In the genomic region with DNA sequence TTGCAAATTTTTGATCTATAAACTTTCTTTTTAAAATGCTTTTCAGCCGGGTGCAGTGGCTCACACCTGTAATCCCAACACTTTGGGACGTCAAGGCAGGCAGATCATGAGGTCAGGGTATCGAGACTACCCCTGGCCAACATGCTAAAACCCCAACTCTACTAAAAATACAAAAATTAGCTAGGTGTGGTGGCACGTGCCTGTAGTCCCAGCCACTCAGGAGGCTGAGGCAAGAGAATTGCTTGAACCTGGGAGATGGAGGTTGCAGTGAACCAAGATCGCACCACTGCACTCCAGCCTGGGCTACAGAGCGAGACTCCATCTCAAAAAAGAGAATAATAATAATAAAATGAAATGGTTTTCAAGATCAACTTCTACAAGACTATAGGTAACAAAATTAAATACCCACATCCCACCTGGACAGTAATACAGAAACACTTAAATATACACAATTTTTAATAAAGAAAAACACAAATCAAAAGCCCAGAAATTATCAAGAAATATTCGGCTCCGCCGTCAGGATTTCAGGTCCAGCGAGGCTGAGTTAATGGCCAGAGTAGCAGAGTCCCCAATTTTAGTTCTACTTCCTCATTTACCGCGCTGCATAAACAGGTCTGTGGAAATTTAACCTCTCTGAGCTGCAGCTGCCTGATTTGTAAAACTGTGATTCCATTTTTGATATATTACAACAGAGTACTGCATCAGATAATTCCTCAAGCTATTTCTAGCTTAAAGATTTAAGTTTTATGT, we compare ENCODE assay signal across 10 cellular contexts. TPM values are rescaled to one million over a fixed set of nuclear protein-coding genes. Genes with fewer than 3 reads are reported as not detected.
A peak's percentile ranks its signal among the peaks of the same experiment; 100 is the strongest.
DNase-seq lines count a peak whose midpoint lies in the region; ATAC-seq and TF ChIP-seq lines count a peak whose summit lies in the region.
"Had no signal": no experiment of that assay in that cellular context is flagged by ENCODE, and none has a peak within 500 bp of the region (broad histone marks: within the 10 kb centered on the region; RNA-seq: fewer than 3 reads in every experiment).

No MANE protein-coding gene starts in this region.

- no peaks in the 10 kb centered on the region for H3K9me3 ChIP-seq in gastrocnemius medialis

- H3K4me1 ChIP-seq in gastrocnemius medialis, result peaks cover 46 to 50% of the 10 kb centered on the region in 2 donors

- peak overlapping the region; percentile 1 to 84 (median 17) for H3K4me3 ChIP-seq in gastrocnemius medialis

- no peaks in the 10 kb centered on the region for H3K27me3 ChIP-seq in gastrocnemius medialis

- TF ChIP-seq POLR2A in gastrocnemius medialis (IDR thresholded peaks at IDR 0.05), result no peak

- no peak for TF ChIP-seq CTCF in gastrocnemius medialis (IDR thresholded peaks at IDR 0.05 in 4 of 5, conservative IDR thresholded peaks at IDR 0.05 in 1 of 5)
- TF ChIP-seq CTCF in GM13977 (IDR thresholded peaks at IDR 0.05; ENCODE audit: extremely low read depth, insufficient read depth, missing control alignments), result no peak
- TF ChIP-seq CTCF in nephron progenitor cell (IDR thresholded peaks at IDR 0.05), result no peak

- peaks cover 55% of the 10 kb centered on the region for H3K36me3 Mint-ChIP-seq in activated CD8-positive, alpha-beta T cell treated with anti-CD3 and anti-CD28 coated beads, Interleukin-2, amount 10 ng/mL, durations not matched to agents 7 days and 5 days (ENCODE audit: low read depth)
- H3K36me3 Mint-ChIP-seq in nephron progenitor cell (ENCODE audit: low read depth), result peaks cover 23% of the 10 kb centered on the region

- ATAC-seq in HG03066 (IDR thresholded peaks at IDR 0.05; ENCODE audit: low read depth, unreplicated experiment) (peak; percentile 31), gastrocnemius medialis (no peak)
- no peak for ATAC-seq in activated CD8-positive, alpha-beta T cell treated with anti-CD3 and anti-CD28 coated beads, Interleukin-2, amount 10 ng/mL, durations not matched to agents 7 days and 5 days
- ATAC-seq: HCT116 had no signal

- H3K27me3 Mint-ChIP-seq in activated CD8-positive, alpha-beta T cell treated with anti-CD3 and anti-CD28 coated beads, Interleukin-2, amount 10 ng/mL, durations not matched to agents 7 days and 5 days (ENCODE audit: low read depth), result no peaks in the 10 kb centered on the region
- H3K27me3 Mint-ChIP-seq in nephron progenitor cell (ENCODE audit: low read depth, poor library complexity), result peaks cover 7% of the 10 kb centered on the region

- peaks cover 0 to 10% of the 10 kb centered on the region in 2 donors for H3K36me3 ChIP-seq in gastrocnemius medialis

- POLR2A ChIA-PET in activated CD8-positive, alpha-beta T cell treated with anti-CD3 and anti-CD28 coated beads, Interleukin-2, amount 10 ng/mL, durations not matched to agents 7 days and 5 days (lab: Charles Lee), result no interaction called here

- H3K4me3 Mint-ChIP-seq in activated CD8-positive, alpha-beta T cell treated with anti-CD3 and anti-CD28 coated beads, Interleukin-2, amount 10 ng/mL, durations not matched to agents 7 days and 5 days, result peak overlapping the region; percentile 54
- no peak overlapping the region for H3K4me3 Mint-ChIP-seq in nephron progenitor cell

- intact Hi-C loops in gastrocnemius medialis (cut with DNase I; ENCODE audit: low total_unique reads), result loop anchor here (10.0 kb wide), 1 partner anchor 405 kb away; a partner anchor contains a TSS

- DNase-seq in NOMO-1 (lab: John Stamatoyannopoulos, UW; ENCODE audit: unreplicated experiment in 2 of 2) (peak; percentile 35 to 47), NOMO-1 treated with dmso at 0.1 percent for 144 hours (lab: John Stamatoyannopoulos, UW; ENCODE audit: unreplicated experiment) (no peak), gastrocnemius medialis (no peak), GM13977 (ENCODE audit: low spot score) (no peak), nephron progenitor cell (no peak), NCI-H1105 (lab: John Stamatoyannopoulos, UW) (no peak)
- no peak for DNase-seq in activated CD8-positive, alpha-beta T cell treated with anti-CD3 and anti-CD28 coated beads, Interleukin-2, amount 10 ng/mL, durations not matched to agents 7 days and 5 days

- H3K9me3 Mint-ChIP-seq in activated CD8-positive, alpha-beta T cell treated with anti-CD3 and anti-CD28 coated beads, Interleukin-2, amount 10 ng/mL, durations not matched to agents 7 days and 5 days (ENCODE audit: insufficient read depth), result no peaks in the 10 kb centered on the region
- H3K9me3 Mint-ChIP-seq in nephron progenitor cell, result no peaks in the 10 kb centered on the region

- peak overlapping the region in 2 of 4 donors; percentile 94 to 99 for H3K27ac ChIP-seq in gastrocnemius medialis
- H3K27ac ChIP-seq: 22Rv1 had no signal

- in situ Hi-C loops in gastrocnemius medialis (cut with MboI; ENCODE audit: low sequenced_read_pairs in 4 of 4) (no loop called here), GM13977 (cut with MboI; ENCODE audit: low pct_unique_long_range_greater_than_20kb, low sequenced_read_pairs, unreplicated experiment) (no loop called here)

- CTCF ChIA-PET in activated CD8-positive, alpha-beta T cell treated with anti-CD3 and anti-CD28 coated beads, Interleukin-2, amount 10 ng/mL, durations not matched to agents 7 days and 5 days (lab: Charles Lee), result no interaction called here

- H3K4me1 Mint-ChIP-seq in activated CD8-positive, alpha-beta T cell treated with anti-CD3 and anti-CD28 coated beads, Interleukin-2, amount 10 ng/mL, durations not matched to agents 7 days and 5 days (ENCODE audit: low read depth), result peaks cover 59% of the 10 kb centered on the region
- peaks cover 32% of the 10 kb centered on the region for H3K4me1 Mint-ChIP-seq in nephron progenitor cell

- H3K27ac Mint-ChIP-seq in activated CD8-positive, alpha-beta T cell treated with anti-CD3 and anti-CD28 coated beads, Interleukin-2, amount 10 ng/mL, durations not matched to agents 7 days and 5 days, result no peak overlapping the region
- no peak overlapping the region for H3K27ac Mint-ChIP-seq in nephron progenitor cell

RNA-seq across cellular contexts. Expression of a gene that starts 4.0 kb away (rescaled TPM):
- total RNA-seq in activated CD8-positive, alpha-beta T cell treated with anti-CD3 and anti-CD28 coated beads, Interleukin-2, amount 10 ng/mL, durations not matched to agents 7 days and 5 days, result 10 to 100 TPM; 30.8 to 32.3 TPM
- 10 to 100 TPM; 15.4 to 89.1 (median 38.6) TPM for total RNA-seq in gastrocnemius medialis

Comparison
In these comparisons a context has a peak if more than half of its experiments do, and no peak if none do; other contexts are left out.
1. DNase-seq: peak in NOMO-1 (2 of 2); none in NOMO-1 treated with dmso at 0.1 percent for 144 hours (single experiment), activated CD8-positive, alpha-beta T cell treated with anti-CD3 and anti-CD28 coated beads, Interleukin-2, amount 10 ng/mL, durations not matched to agents 7 days and 5 days (single experiment), gastrocnemius medialis (0 of 2), GM13977 (single experiment), nephron progenitor cell (single experiment) and NCI-H1105 (single experiment).